In genomic region chr15:36495464-36495863, GRCh38 we compare ENCODE assay signal across 32 cellular contexts.
"Had no signal": no experiment of that assay in that cellular context is flagged by ENCODE, and none has a peak within 500 bp of the region (broad histone marks: within the 10 kb centered on the region; RNA-seq: fewer than 3 reads in every experiment).

No MANE protein-coding gene starts in this region.

- H3K27ac ChIP-seq: epithelial cell of prostate, esophagus squamous epithelium, pancreas, prostate gland, thyroid gland, upper lobe of right lung had no signal

- H3K4me3 Mint-ChIP-seq: activated CD4-positive, alpha-beta memory T cell treated with anti-CD3 and anti-CD28 coated beads for 36 hours; activated CD4-positive, alpha-beta T cell treated with anti-CD3 and anti-CD28 coated beads, Interleukin-2, amount 10 ng/mL, durations not matched to agents 24 days and 14 days; activated naive CD8-positive, alpha-beta T cell treated with anti-CD3 and anti-CD28 coated beads, Interleukin-2, amount 50 U/mL, for 24 hours; activated T-cell treated with anti-CD3 and anti-CD28 coated beads, Interleukin-2, amount 50 U/mL, for 24 hours; naive B cell; neural crest cell; stimulated activated memory B cell treated with anti-CD40 and anti-IgM and Interleukin-4, amounts not matched to agents 10 μg/mL and 1 μg/mL and 100 μg/mL, for 72 hours; stimulated activated naive CD8-positive, alpha-beta T cell treated with anti-CD3 and anti-CD28 coated beads, Interleukin-15, amount 100 ng/mL, for 72 hours; T-helper 17 cell had no signal

- H3K4me3 ChIP-seq: esophagus squamous epithelium, pancreas, prostate gland, smooth muscle cell, thyroid gland, upper lobe of right lung had no signal

- H3K36me3 ChIP-seq: esophagus squamous epithelium, pancreas, prostate gland, thyroid gland, upper lobe of right lung had no signal

- H3K4me1 ChIP-seq: esophagus squamous epithelium, prostate gland, thyroid gland, upper lobe of right lung had no signal

- H3K4me1 Mint-ChIP-seq: activated CD4-positive, alpha-beta T cell treated with anti-CD3 and anti-CD28 coated beads, Interleukin-2, amount 10 ng/mL, durations not matched to agents 24 days and 14 days; activated naive CD8-positive, alpha-beta T cell treated with anti-CD3 and anti-CD28 coated beads, Interleukin-2, amount 50 U/mL, for 24 hours; naive B cell; stimulated activated memory B cell treated with anti-CD40 and anti-IgM and Interleukin-4, amounts not matched to agents 10 μg/mL and 1 μg/mL and 100 μg/mL, for 72 hours; stimulated activated naive CD8-positive, alpha-beta T cell treated with anti-CD3 and anti-CD28 coated beads, Interleukin-15, amount 100 ng/mL, for 72 hours; T-helper 17 cell had no signal

- H3K4me2 ChIP-seq: smooth muscle cell had no signal

- ATAC-seq: activated naive CD8-positive, alpha-beta T cell treated with anti-CD3 and anti-CD28 coated beads, Interleukin-2, amount 50 U/mL, for 24 hours; pancreas; stimulated activated memory B cell treated with anti-CD40 and anti-IgM and Interleukin-4, amounts not matched to agents 10 μg/mL and 1 μg/mL and 100 μg/mL, for 72 hours; stimulated activated naive CD8-positive, alpha-beta T cell treated with anti-CD3 and anti-CD28 coated beads, Interleukin-15, amount 100 ng/mL, for 72 hours; T-helper 17 cell; upper lobe of right lung had no signal

- H3K27me3 Mint-ChIP-seq: activated CD4-positive, alpha-beta T cell treated with anti-CD3 and anti-CD28 coated beads, Interleukin-2, amount 10 ng/mL, durations not matched to agents 24 days and 14 days had no signal

- H3K27me3 ChIP-seq: esophagus squamous epithelium, pancreas, thyroid gland, upper lobe of right lung had no signal

- FAIRE-seq: colon, endometrium, frontal cortex, pancreas had no signal

- H3K9me3 Mint-ChIP-seq: activated CD4-positive, alpha-beta memory T cell treated with anti-CD3 and anti-CD28 coated beads for 36 hours; activated CD4-positive, alpha-beta T cell treated with anti-CD3 and anti-CD28 coated beads, Interleukin-2, amount 10 ng/mL, durations not matched to agents 24 days and 14 days; activated naive CD8-positive, alpha-beta T cell treated with anti-CD3 and anti-CD28 coated beads, Interleukin-2, amount 50 U/mL, for 24 hours; activated T-cell treated with anti-CD3 and anti-CD28 coated beads, Interleukin-2, amount 50 U/mL, for 24 hours; naive B cell; neural crest cell; stimulated activated memory B cell treated with anti-CD40 and anti-IgM and Interleukin-4, amounts not matched to agents 10 μg/mL and 1 μg/mL and 100 μg/mL, for 72 hours; stimulated activated naive CD8-positive, alpha-beta T cell treated with anti-CD3 and anti-CD28 coated beads, Interleukin-15, amount 100 ng/mL, for 72 hours had no signal

- DNase-seq: activated CD4-positive, alpha-beta memory T cell treated with anti-CD3 and anti-CD28 coated beads for 36 hours; activated CD4-positive, alpha-beta T cell treated with anti-CD3 and anti-CD28 coated beads, Interleukin-2, amount 10 ng/mL, durations not matched to agents 24 days and 14 days; activated CD4-positive, CD25-positive, alpha-beta regulatory T cell treated with anti-CD3 and anti-CD28 coated beads, Interleukin-2, amount 50 U/mL, for 72 hours; activated CD8-positive, alpha-beta memory T cell treated with anti-CD3 and anti-CD28 coated beads, Interleukin-2, amount 50 U/mL, for 48 hours; activated gamma-delta T cell treated with Interleukin-2 at 50 U/mL for 16 hours; activated naive CD4-positive, alpha-beta T cell treated with anti-CD3 and anti-CD28 coated beads, Interleukin-2, amount 50 U/mL, for 16 hours; activated naive CD8-positive, alpha-beta T cell treated with anti-CD3 and anti-CD28 coated beads, Interleukin-2, amount 50 U/mL, for 24 hours; activated T-cell treated with anti-CD3 and anti-CD28 coated beads, Interleukin-2, amount 50 U/mL, for 24 hours; amygdala; dermis blood vessel endothelial cell; effector CD4-positive, alpha-beta T cell; esophagus squamous epithelium; kidney glomerular epithelial cell; mammary epithelial cell; naive B cell; nucleus accumbens; pancreas; stimulated activated CD4-positive, alpha-beta T cell treated with anti-CD3 and anti-CD28 coated beads, Interleukin-1b, Interleukin-23, amount 100 ng/mL, for 48 hours; stimulated activated CD4-positive, alpha-beta T cell treated with anti-CD3 and anti-CD28 coated beads, Interleukin-4, amount 100 ng/mL, for 4 hours; stimulated activated CD8-positive, alpha-beta memory T cell treated with anti-CD3 and anti-CD28 coated beads, Interleukin-4, amount 100 ng/mL, for 48 hours; stimulated activated naive CD8-positive, alpha-beta T cell treated with anti-CD3 and anti-CD28 coated beads, Interleukin-15, amount 100 ng/mL, for 72 hours; T-helper 17 cell; thyroid gland; upper lobe of right lung had no signal

- H3K9me3 ChIP-seq: esophagus squamous epithelium, pancreas, prostate gland, thyroid gland, upper lobe of right lung had no signal

- H3K36me3 Mint-ChIP-seq: activated CD4-positive, alpha-beta memory T cell treated with anti-CD3 and anti-CD28 coated beads for 36 hours; naive B cell; stimulated activated memory B cell treated with anti-CD40 and anti-IgM and Interleukin-4, amounts not matched to agents 10 μg/mL and 1 μg/mL and 100 μg/mL, for 72 hours had no signal

- H3K27ac Mint-ChIP-seq: activated CD4-positive, alpha-beta memory T cell treated with anti-CD3 and anti-CD28 coated beads for 36 hours; activated CD4-positive, alpha-beta T cell treated with anti-CD3 and anti-CD28 coated beads, Interleukin-2, amount 10 ng/mL, durations not matched to agents 24 days and 14 days; activated naive CD8-positive, alpha-beta T cell treated with anti-CD3 and anti-CD28 coated beads, Interleukin-2, amount 50 U/mL, for 24 hours; activated T-cell treated with anti-CD3 and anti-CD28 coated beads, Interleukin-2, amount 50 U/mL, for 24 hours; naive B cell; stimulated activated memory B cell treated with anti-CD40 and anti-IgM and Interleukin-4, amounts not matched to agents 10 μg/mL and 1 μg/mL and 100 μg/mL, for 72 hours; stimulated activated naive CD8-positive, alpha-beta T cell treated with anti-CD3 and anti-CD28 coated beads, Interleukin-15, amount 100 ng/mL, for 72 hours; T-helper 17 cell had no signal
